In the genomic region with DNA sequence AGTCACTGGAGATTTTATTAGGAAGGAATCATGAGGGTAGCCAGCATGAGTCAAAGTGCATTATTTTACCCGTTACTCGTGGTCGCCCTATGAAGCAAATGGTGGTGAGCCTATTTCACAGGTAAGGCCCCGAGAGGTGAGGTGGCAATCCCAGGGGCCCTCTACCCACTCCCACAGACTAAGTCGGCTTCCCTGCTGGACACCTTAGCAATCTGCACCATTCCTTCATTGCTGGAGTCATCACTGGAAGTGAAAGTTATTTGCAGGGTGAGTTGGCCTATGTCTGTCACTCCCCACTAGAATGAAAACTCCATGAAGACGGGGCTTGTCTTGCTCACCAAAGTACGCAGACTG, we compare ENCODE assay signal across 1 cellular context.
TF ChIP-seq lines count a peak whose summit lies in the region.

No MANE protein-coding gene starts in this region.

TF ChIP-seq in SK-N-SH, 30 proteins besides CTCF, POLR2A, EP300 and RAD21 (continued from another document):
- TF ChIP-seq, protein P1, sequence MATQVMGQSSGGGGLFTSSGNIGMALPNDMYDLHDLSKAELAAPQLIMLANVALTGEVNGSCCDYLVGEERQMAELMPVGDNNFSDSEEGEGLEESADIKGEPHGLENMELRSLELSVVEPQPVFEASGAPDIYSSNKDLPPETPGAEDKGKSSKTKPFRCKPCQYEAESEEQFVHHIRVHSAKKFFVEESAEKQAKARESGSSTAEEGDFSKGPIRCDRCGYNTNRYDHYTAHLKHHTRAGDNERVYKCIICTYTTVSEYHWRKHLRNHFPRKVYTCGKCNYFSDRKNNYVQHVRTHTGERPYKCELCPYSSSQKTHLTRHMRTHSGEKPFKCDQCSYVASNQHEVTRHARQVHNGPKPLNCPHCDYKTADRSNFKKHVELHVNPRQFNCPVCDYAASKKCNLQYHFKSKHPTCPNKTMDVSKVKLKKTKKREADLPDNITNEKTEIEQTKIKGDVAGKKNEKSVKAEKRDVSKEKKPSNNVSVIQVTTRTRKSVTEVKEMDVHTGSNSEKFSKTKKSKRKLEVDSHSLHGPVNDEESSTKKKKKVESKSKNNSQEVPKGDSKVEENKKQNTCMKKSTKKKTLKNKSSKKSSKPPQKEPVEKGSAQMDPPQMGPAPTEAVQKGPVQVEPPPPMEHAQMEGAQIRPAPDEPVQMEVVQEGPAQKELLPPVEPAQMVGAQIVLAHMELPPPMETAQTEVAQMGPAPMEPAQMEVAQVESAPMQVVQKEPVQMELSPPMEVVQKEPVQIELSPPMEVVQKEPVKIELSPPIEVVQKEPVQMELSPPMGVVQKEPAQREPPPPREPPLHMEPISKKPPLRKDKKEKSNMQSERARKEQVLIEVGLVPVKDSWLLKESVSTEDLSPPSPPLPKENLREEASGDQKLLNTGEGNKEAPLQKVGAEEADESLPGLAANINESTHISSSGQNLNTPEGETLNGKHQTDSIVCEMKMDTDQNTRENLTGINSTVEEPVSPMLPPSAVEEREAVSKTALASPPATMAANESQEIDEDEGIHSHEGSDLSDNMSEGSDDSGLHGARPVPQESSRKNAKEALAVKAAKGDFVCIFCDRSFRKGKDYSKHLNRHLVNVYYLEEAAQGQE (IDR thresholded peaks at IDR 0.05; ENCODE audit: low read depth, low read length) = no peak
- TF ChIP-seq MXI1 (IDR thresholded peaks at IDR 0.05; ENCODE audit: low read depth, low read length) = no peak
- no peak for TF ChIP-seq JUND (IDR thresholded peaks at IDR 0.05)
- no peak for TF ChIP-seq MEF2A (IDR thresholded peaks at IDR 0.05; ENCODE audit: borderline replicate concordance, low read depth)
- TF ChIP-seq, protein P2, sequence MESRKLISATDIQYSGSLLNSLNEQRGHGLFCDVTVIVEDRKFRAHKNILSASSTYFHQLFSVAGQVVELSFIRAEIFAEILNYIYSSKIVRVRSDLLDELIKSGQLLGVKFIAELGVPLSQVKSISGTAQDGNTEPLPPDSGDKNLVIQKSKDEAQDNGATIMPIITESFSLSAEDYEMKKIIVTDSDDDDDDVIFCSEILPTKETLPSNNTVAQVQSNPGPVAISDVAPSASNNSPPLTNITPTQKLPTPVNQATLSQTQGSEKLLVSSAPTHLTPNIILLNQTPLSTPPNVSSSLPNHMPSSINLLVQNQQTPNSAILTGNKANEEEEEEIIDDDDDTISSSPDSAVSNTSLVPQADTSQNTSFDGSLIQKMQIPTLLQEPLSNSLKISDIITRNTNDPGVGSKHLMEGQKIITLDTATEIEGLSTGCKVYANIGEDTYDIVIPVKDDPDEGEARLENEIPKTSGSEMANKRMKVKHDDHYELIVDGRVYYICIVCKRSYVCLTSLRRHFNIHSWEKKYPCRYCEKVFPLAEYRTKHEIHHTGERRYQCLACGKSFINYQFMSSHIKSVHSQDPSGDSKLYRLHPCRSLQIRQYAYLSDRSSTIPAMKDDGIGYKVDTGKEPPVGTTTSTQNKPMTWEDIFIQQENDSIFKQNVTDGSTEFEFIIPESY (IDR thresholded peaks at IDR 0.05; ENCODE audit: borderline replicate concordance, low read depth) = no peak
- TF ChIP-seq CHD2 (IDR thresholded peaks at IDR 0.05; ENCODE audit: low read length, partially characterized antibody) = no peak
- TF ChIP-seq SIN3A (IDR thresholded peaks at IDR 0.05; ENCODE audit: borderline replicate concordance, low read depth, low read length) = no peak
- TF ChIP-seq, protein P3, sequence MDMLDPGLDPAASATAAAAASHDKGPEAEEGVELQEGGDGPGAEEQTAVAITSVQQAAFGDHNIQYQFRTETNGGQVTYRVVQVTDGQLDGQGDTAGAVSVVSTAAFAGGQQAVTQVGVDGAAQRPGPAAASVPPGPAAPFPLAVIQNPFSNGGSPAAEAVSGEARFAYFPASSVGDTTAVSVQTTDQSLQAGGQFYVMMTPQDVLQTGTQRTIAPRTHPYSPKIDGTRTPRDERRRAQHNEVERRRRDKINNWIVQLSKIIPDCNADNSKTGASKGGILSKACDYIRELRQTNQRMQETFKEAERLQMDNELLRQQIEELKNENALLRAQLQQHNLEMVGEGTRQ (IDR thresholded peaks at IDR 0.05; ENCODE audit: borderline replicate concordance, low read depth, low read length) = no peak
- TF ChIP-seq, protein P4, sequence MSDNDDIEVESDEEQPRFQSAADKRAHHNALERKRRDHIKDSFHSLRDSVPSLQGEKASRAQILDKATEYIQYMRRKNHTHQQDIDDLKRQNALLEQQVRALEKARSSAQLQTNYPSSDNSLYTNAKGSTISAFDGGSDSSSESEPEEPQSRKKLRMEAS (IDR thresholded peaks at IDR 0.05; ENCODE audit: low read depth) = no peak
- TF ChIP-seq TAF1 (IDR thresholded peaks at IDR 0.05; ENCODE audit: borderline replicate concordance, low read depth, low read length) = no peak
- TF ChIP-seq TEAD4 (IDR thresholded peaks at IDR 0.05; ENCODE audit: borderline replicate concordance, insufficient read depth) = no peak
- no peak for TF ChIP-seq ELF1 (IDR thresholded peaks at IDR 0.05)
- TF ChIP-seq NRF1 (IDR thresholded peaks at IDR 0.05; ENCODE audit: low read depth, low read length) = no peak
- no peak for TF ChIP-seq FOSL2 (IDR thresholded peaks at IDR 0.05; ENCODE audit: borderline replicate concordance, low read depth)
- TF ChIP-seq YY1 (IDR thresholded peaks at IDR 0.05; ENCODE audit: low read depth) = no peak
- no peak for TF ChIP-seq EZH2phosphoT487 (IDR thresholded peaks at IDR 0.05; ENCODE audit: borderline replicate concordance, low read depth)
